18 cellular contexts compared by ENCODE assay signal in the genomic region with DNA sequence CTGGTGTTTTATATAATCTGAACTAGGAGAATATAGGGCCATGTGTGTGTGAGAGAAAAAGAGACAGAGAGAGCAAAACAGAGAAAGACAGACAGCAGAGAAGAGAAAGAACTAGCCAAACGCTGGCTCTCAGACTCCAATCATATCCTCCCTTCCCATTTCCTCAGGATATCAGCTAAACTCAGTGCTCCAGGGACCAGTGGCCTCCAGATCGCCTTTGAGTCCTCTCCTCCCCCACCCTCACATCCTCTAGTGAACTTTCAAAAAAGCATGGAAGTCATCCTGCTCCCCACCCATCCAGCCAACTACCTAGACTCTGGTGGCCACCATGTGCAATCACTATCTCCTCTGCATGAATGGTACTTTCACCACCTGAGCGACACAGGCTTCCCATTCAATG.
DNase-seq lines count a peak whose midpoint lies in the region; ATAC-seq, FAIRE-seq and TF ChIP-seq lines count a peak whose summit lies in the region.
"Had no signal": no experiment of that assay in that cellular context is flagged by ENCODE, and none has a peak within 500 bp of the region (broad histone marks: within the 10 kb centered on the region; RNA-seq: fewer than 3 reads in every experiment).

No MANE protein-coding gene starts in this region.

- no peaks in the 10 kb centered on the region for H3K9me3 ChIP-seq in cardiac muscle cell (ENCODE audit: low read depth)
- H3K9me3 ChIP-seq in naive thymus-derived CD4-positive, alpha-beta T cell (ENCODE audit: control insufficient read depth in 2 of 3, low read length in 3 of 3) = peaks cover 0 to 13% (median 4%) of the 10 kb centered on the region in 3 experiments

- no peak overlapping the region for H3K27ac Mint-ChIP-seq in activated naive CD8-positive, alpha-beta T cell
- H3K27ac Mint-ChIP-seq in activated naive CD8-positive, alpha-beta T cell treated with anti-CD3 and anti-CD28 coated beads for 36 hours = no peak overlapping the region
- peak overlapping the region in 6 of 9 donors; percentile 0 to 64 (median 18) for H3K27ac Mint-ChIP-seq in naive thymus-derived CD4-positive, alpha-beta T cell
- H3K27ac Mint-ChIP-seq in activated CD4-positive, alpha-beta memory T cell treated with anti-CD3 and anti-CD28 coated beads, Interleukin-2, amount 10 ng/mL, durations not matched to agents 7 days and 5 days = no peak overlapping the region

- H3K36me3 Mint-ChIP-seq in activated naive CD8-positive, alpha-beta T cell = peaks cover 6% of the 10 kb centered on the region
- peaks cover 4% of the 10 kb centered on the region for H3K36me3 Mint-ChIP-seq in activated naive CD8-positive, alpha-beta T cell treated with anti-CD3 and anti-CD28 coated beads for 36 hours
- H3K36me3 Mint-ChIP-seq in naive thymus-derived CD4-positive, alpha-beta T cell = peaks cover 0 to 9% (median 5%) of the 10 kb centered on the region in 5 donors
- H3K36me3 Mint-ChIP-seq in activated CD4-positive, alpha-beta memory T cell treated with anti-CD3 and anti-CD28 coated beads, Interleukin-2, amount 10 ng/mL, durations not matched to agents 7 days and 5 days (ENCODE audit: low read depth) = no peaks in the 10 kb centered on the region

- peaks cover 71% of the 10 kb centered on the region for H3K4me1 Mint-ChIP-seq in activated naive CD8-positive, alpha-beta T cell (ENCODE audit: low read depth)
- H3K4me1 Mint-ChIP-seq in activated naive CD8-positive, alpha-beta T cell treated with anti-CD3 and anti-CD28 coated beads for 36 hours = peaks cover 36% of the 10 kb centered on the region
- H3K4me1 Mint-ChIP-seq in naive thymus-derived CD4-positive, alpha-beta T cell = peaks cover 3 to 92% (median 71%) of the 10 kb centered on the region in 7 donors
- no peaks in the 10 kb centered on the region for H3K4me1 Mint-ChIP-seq in activated CD4-positive, alpha-beta memory T cell treated with anti-CD3 and anti-CD28 coated beads, Interleukin-2, amount 10 ng/mL, durations not matched to agents 7 days and 5 days

- H3K27me3 ChIP-seq in cardiac muscle cell = no peaks in the 10 kb centered on the region
- no peaks in the 10 kb centered on the region for H3K27me3 ChIP-seq in naive thymus-derived CD4-positive, alpha-beta T cell (ENCODE audit: control insufficient read depth in 2 of 2, insufficient read depth in 2 of 2, low read length in 2 of 2)

- peak overlapping the region; percentile 4 for H3K4me3 Mint-ChIP-seq in activated naive CD8-positive, alpha-beta T cell
- no peak overlapping the region for H3K4me3 Mint-ChIP-seq in activated naive CD8-positive, alpha-beta T cell treated with anti-CD3 and anti-CD28 coated beads for 36 hours
- peak overlapping the region in 2 of 10 donors; percentile 20 to 47 for H3K4me3 Mint-ChIP-seq in naive thymus-derived CD4-positive, alpha-beta T cell
- H3K4me3 Mint-ChIP-seq in activated CD4-positive, alpha-beta memory T cell treated with anti-CD3 and anti-CD28 coated beads, Interleukin-2, amount 10 ng/mL, durations not matched to agents 7 days and 5 days = no peak overlapping the region

- H3K36me3 ChIP-seq in cardiac muscle cell = no peaks in the 10 kb centered on the region
- no peaks in the 10 kb centered on the region for H3K36me3 ChIP-seq in naive thymus-derived CD4-positive, alpha-beta T cell (ENCODE audit: control insufficient read depth in 2 of 3, insufficient read depth in 3 of 3, low read length in 3 of 3)

- H3K4me1 ChIP-seq in cardiac muscle cell (ENCODE audit: low read depth) = peaks cover 41% of the 10 kb centered on the region
- peaks cover 0 to 36% of the 10 kb centered on the region in 2 donors for H3K4me1 ChIP-seq in naive thymus-derived CD4-positive, alpha-beta T cell (ENCODE audit: control insufficient read depth in 2 of 2, insufficient read depth in 2 of 2, low read length in 2 of 2)

- intact Hi-C loops in naive thymus-derived CD4-positive, alpha-beta T cell (cut with micrococcal nuclease) = no loop called here

- TF ChIP-seq CTCF in cardiac muscle cell (IDR thresholded peaks at IDR 0.05; ENCODE audit: low read depth, low read length) = no peak

- POLR2A ChIA-PET in naive thymus-derived CD4-positive, alpha-beta T cell (lab: Charles Lee) = interaction anchor here (0.6 kb wide), 1 partner anchor 278 kb away, joined by 4 read pairs; no protein-coding TSS in a partner anchor
- POLR2A ChIA-PET in activated CD4-positive, alpha-beta memory T cell treated with anti-CD3 and anti-CD28 coated beads, Interleukin-2, amount 10 ng/mL, durations not matched to agents 7 days and 5 days (lab: Charles Lee) = no interaction called here

- no peak for DNase-seq in activated naive CD8-positive, alpha-beta T cell treated with anti-CD3 and anti-CD28 coated beads for 36 hours
- DNase-seq in cardiac muscle cell (ENCODE audit: low read depth in 1 of 2, low spot score in 1 of 2) (no peak), urothelium cell line (ENCODE audit: low spot score) (no peak), NCI-H2107 (lab: John Stamatoyannopoulos, UW) (no peak), NCI-H1417 (lab: John Stamatoyannopoulos, UW) (no peak)
- no peak for DNase-seq in naive thymus-derived CD4-positive, alpha-beta T cell
- DNase-seq in activated CD4-positive, alpha-beta memory T cell treated with anti-CD3 and anti-CD28 coated beads, Interleukin-2, amount 10 ng/mL, durations not matched to agents 7 days and 5 days = no peak
- DNase-seq: 8988T, Calu3, DMS79, NCI-H1048, NCI-H446 treated with DMSO at 0.1 percent for 48 hours, NCI-H748 treated with DMSO at 0.1 percent for 48 hours, PC-3 had no signal

- no peak overlapping the region for H3K4me3 ChIP-seq in cardiac muscle cell
- no peak overlapping the region for H3K4me3 ChIP-seq in naive thymus-derived CD4-positive, alpha-beta T cell (ENCODE audit: low read length)

- no peaks in the 10 kb centered on the region for H3K27me3 Mint-ChIP-seq in activated naive CD8-positive, alpha-beta T cell
- H3K27me3 Mint-ChIP-seq in activated naive CD8-positive, alpha-beta T cell treated with anti-CD3 and anti-CD28 coated beads for 36 hours = no peaks in the 10 kb centered on the region
- H3K27me3 Mint-ChIP-seq in naive thymus-derived CD4-positive, alpha-beta T cell = peaks cover 0 to 7% (median 0%) of the 10 kb centered on the region in 5 donors
- H3K27me3 Mint-ChIP-seq in activated CD4-positive, alpha-beta memory T cell treated with anti-CD3 and anti-CD28 coated beads, Interleukin-2, amount 10 ng/mL, durations not matched to agents 7 days and 5 days = peaks cover 4% of the 10 kb centered on the region

- H3K9me3 Mint-ChIP-seq in activated naive CD8-positive, alpha-beta T cell (ENCODE audit: low read depth) = no peaks in the 10 kb centered on the region
- peaks cover 15% of the 10 kb centered on the region for H3K9me3 Mint-ChIP-seq in activated naive CD8-positive, alpha-beta T cell treated with anti-CD3 and anti-CD28 coated beads for 36 hours
- H3K9me3 Mint-ChIP-seq in naive thymus-derived CD4-positive, alpha-beta T cell = peaks cover 0 to 22% (median 10%) of the 10 kb centered on the region in 11 donors
- no peaks in the 10 kb centered on the region for H3K9me3 Mint-ChIP-seq in activated CD4-positive, alpha-beta memory T cell treated with anti-CD3 and anti-CD28 coated beads, Interleukin-2, amount 10 ng/mL, durations not matched to agents 7 days and 5 days

- CTCF ChIA-PET in naive thymus-derived CD4-positive, alpha-beta T cell (lab: Charles Lee) = interaction anchor here (0.8 kb wide), 1 partner anchor 11 kb away, joined by 3 read pairs; no protein-coding TSS in a partner anchor
- CTCF ChIA-PET in activated CD4-positive, alpha-beta memory T cell treated with anti-CD3 and anti-CD28 coated beads, Interleukin-2, amount 10 ng/mL, durations not matched to agents 7 days and 5 days (lab: Charles Lee) = no interaction called here

- H3K27ac ChIP-seq in cardiac muscle cell = peak overlapping the region; percentile 52
- H3K27ac ChIP-seq in naive thymus-derived CD4-positive, alpha-beta T cell (ENCODE audit: low read depth, low read length) = no peak overlapping the region
- H3K27ac ChIP-seq: C4-2B had no signal

- ATAC-seq in naive thymus-derived CD4-positive, alpha-beta T cell = no peak
- ATAC-seq: HCT116, PC-3 had no signal

- FAIRE-seq in urothelium cell line (lab: Jason Lieb, UNC) = peak; percentile 13
- FAIRE-seq: GM12891 had no signal

Comparison
In these comparisons a context has a peak if more than half of its experiments do, and no peak if none do; other contexts are left out.
1. H3K27ac Mint-ChIP-seq: peak in naive thymus-derived CD4-positive, alpha-beta T cell (6 of 9); none in activated naive CD8-positive, alpha-beta T cell (single experiment), activated naive CD8-positive, alpha-beta T cell treated with anti-CD3 and anti-CD28 coated beads for 36 hours (single experiment) and activated CD4-positive, alpha-beta memory T cell treated with anti-CD3 and anti-CD28 coated beads, Interleukin-2, amount 10 ng/mL, durations not matched to agents 7 days and 5 days (single experiment).